ENCODE assay signal across 8 cellular contexts in the genomic region with DNA sequence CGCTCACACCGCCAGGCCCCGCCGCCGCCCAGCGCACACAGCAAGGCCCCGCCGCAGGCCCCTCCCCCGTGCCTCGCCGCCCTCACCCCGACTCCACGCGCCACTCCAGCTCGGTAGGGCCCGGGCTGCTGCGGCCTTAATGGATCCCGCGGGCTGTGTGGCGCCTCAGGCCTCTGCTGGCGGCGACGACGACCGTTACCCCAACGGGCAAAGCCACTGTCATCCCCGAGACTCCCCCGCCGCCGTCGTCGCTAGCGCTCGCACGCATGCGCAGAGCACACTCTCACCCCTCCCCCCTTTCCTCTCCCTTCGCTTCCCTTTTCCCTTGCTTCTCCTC. TPM values are rescaled to one million over a fixed set of nuclear protein-coding genes. Genes with fewer than 3 reads are reported as not detected.
DNase-seq lines count a peak whose midpoint lies in the region; ATAC-seq and TF ChIP-seq lines count a peak whose summit lies in the region.

A gene with protein sequence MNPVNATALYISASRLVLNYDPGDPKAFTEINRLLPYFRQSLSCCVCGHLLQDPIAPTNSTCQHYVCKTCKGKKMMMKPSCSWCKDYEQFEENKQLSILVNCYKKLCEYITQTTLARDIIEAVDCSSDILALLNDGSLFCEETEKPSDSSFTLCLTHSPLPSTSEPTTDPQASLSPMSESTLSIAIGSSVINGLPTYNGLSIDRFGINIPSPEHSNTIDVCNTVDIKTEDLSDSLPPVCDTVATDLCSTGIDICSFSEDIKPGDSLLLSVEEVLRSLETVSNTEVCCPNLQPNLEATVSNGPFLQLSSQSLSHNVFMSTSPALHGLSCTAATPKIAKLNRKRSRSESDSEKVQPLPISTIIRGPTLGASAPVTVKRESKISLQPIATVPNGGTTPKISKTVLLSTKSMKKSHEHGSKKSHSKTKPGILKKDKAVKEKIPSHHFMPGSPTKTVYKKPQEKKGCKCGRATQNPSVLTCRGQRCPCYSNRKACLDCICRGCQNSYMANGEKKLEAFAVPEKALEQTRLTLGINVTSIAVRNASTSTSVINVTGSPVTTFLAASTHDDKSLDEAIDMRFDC (minus strand): TSS at position 272 of the 337 bp plus-strand sequence. CDS start 1,222 bp downstream, outside the sequence.

- peak within 1 kb of the TSS; percentile 99 for H3K27ac Mint-ChIP-seq in T-helper 1 cell treated with Interleukin-12 subunit alpha and Interleukin-12 subunit beta and Interleukin-4 antibody, amounts not matched to agents 30 μg/mL and 1 μg/mL, for 36 hours

- no peak for TF ChIP-seq CTCF in fibroblast of pulmonary artery (IDR thresholded peaks at IDR 0.05; ENCODE audit: low read length, missing control alignments)
- no peak for TF ChIP-seq CTCF in omental fat pad (IDR thresholded peaks at IDR 0.05)

- peak within 1 kb of the TSS; percentile 93 for H3K4me3 Mint-ChIP-seq in T-helper 1 cell treated with Interleukin-12 subunit alpha and Interleukin-12 subunit beta and Interleukin-4 antibody, amounts not matched to agents 30 μg/mL and 1 μg/mL, for 36 hours

- DNase-seq in stimulated activated naive CD4-positive, alpha-beta T cell treated with Interleukin-2 at 50 U/mL for 16 hours (lab: John Stamatoyannopoulos, UW): peak; percentile 84
- no peak for DNase-seq in stimulated activated naive CD4-positive, alpha-beta T cell (lab: John Stamatoyannopoulos, UW)
- DNase-seq in fibroblast of pulmonary artery (ENCODE audit: low read depth) (no peak), omental fat pad (ENCODE audit: low spot score) (no peak), NCI-H2029 treated with DMSO at 0.1 percent for 48 hours (lab: John Stamatoyannopoulos, UW) (no peak)

- peak within 1 kb of the TSS; percentile 99 for H3K4me3 ChIP-seq in fibroblast of pulmonary artery (replicated peaks; ENCODE audit: low read depth, low read length)

- peak; percentile 33 for ATAC-seq in omental fat pad (ENCODE audit: low FRiP score)
- no peak for ATAC-seq in GM18511 (IDR thresholded peaks at IDR 0.05; ENCODE audit: unreplicated experiment)
- ATAC-seq in GM21526 (IDR thresholded peaks at IDR 0.05; ENCODE audit: low FRiP score, unreplicated experiment): no peak

- H3K9me3 Mint-ChIP-seq in T-helper 1 cell treated with Interleukin-12 subunit alpha and Interleukin-12 subunit beta and Interleukin-4 antibody, amounts not matched to agents 30 μg/mL and 1 μg/mL, for 36 hours: no peaks in the 10 kb centered on the region

- H3K4me1 Mint-ChIP-seq in T-helper 1 cell treated with Interleukin-12 subunit alpha and Interleukin-12 subunit beta and Interleukin-4 antibody, amounts not matched to agents 30 μg/mL and 1 μg/mL, for 36 hours (ENCODE audit: low read depth): peaks cover 32% of the 10 kb centered on the region

- H3K27me3 Mint-ChIP-seq in T-helper 1 cell treated with Interleukin-12 subunit alpha and Interleukin-12 subunit beta and Interleukin-4 antibody, amounts not matched to agents 30 μg/mL and 1 μg/mL, for 36 hours (ENCODE audit: low read depth): peaks cover 4% of the 10 kb centered on the region

- H3K36me3 Mint-ChIP-seq in T-helper 1 cell treated with Interleukin-12 subunit alpha and Interleukin-12 subunit beta and Interleukin-4 antibody, amounts not matched to agents 30 μg/mL and 1 μg/mL, for 36 hours (ENCODE audit: low read depth): peaks cover 31% of the 10 kb centered on the region

RNA-seq across cellular contexts. Expression of the gene that starts here (rescaled TPM):
- 10 to 100 TPM; 17.7 to 35.3 (median 30.0) TPM for total RNA-seq in omental fat pad
